ENCODE assay signal across 14 cellular contexts in genomic region chr1:183569141-183569540, GRCh38. TPM values are rescaled to one million over a fixed set of nuclear protein-coding genes. Genes with fewer than 3 reads are reported as not detected.
DNase-seq lines count a peak whose midpoint lies in the region; ATAC-seq and TF ChIP-seq lines count a peak whose summit lies in the region.
"Had no signal": no experiment of that assay in that cellular context is flagged by ENCODE, and none has a peak within 500 bp of the region (broad histone marks: within the 10 kb centered on the region; RNA-seq: fewer than 3 reads in every experiment).

No MANE protein-coding gene starts in this region.

- H3K4ac ChIP-seq in trophoblast cell (ENCODE audit: low read depth, low read length) = no peak overlapping the region

- H2AK5ac ChIP-seq in trophoblast cell (ENCODE audit: low read length) = no peak overlapping the region

- TF ChIP-seq POLR2A in Peyer's patch (IDR thresholded peaks at IDR 0.05) = no peak

- peaks cover 2 to 4% of the 10 kb centered on the region in 2 experiments for H3K36me3 ChIP-seq in trophoblast cell (ENCODE audit: control insufficient read depth in 1 of 2, insufficient read depth in 2 of 2, low read length in 2 of 2)
- H3K36me3 ChIP-seq in Peyer's patch = no peaks in the 10 kb centered on the region

- H4K8ac ChIP-seq in trophoblast cell (ENCODE audit: low read depth, low read length) = no peak overlapping the region

- intact Hi-C loops in activated CD4-positive, alpha-beta memory T cell treated with anti-CD3 and anti-CD28 coated beads for 36 hours (cut with micrococcal nuclease) = loop anchor here (1.0 kb wide), 2 partner anchors 11 to 21 kb away; partner anchors contain the start of gene NCF2

- no peak overlapping the region for H3K18ac ChIP-seq in trophoblast cell (ENCODE audit: low read length)

- no peak overlapping the region for H3K14ac ChIP-seq in trophoblast cell (ENCODE audit: low read length)

- peak; percentile 66 for DNase-seq in activated CD4-positive, alpha-beta memory T cell treated with anti-CD3 and anti-CD28 coated beads for 36 hours
- no peak for DNase-seq in activated CD4-positive, alpha-beta memory T cell treated with anti-CD3 and anti-CD28 coated beads, Interleukin-2, amount 10 ng/mL, durations not matched to agents 7 days and 5 days
- peak; percentile 54 for DNase-seq in HPDE6-E6E7 (ENCODE audit: extremely low spot score)
- peak; percentile 63 for DNase-seq in astrocyte of the hippocampus (ENCODE audit: low read depth, low spot score)
- DNase-seq in trophoblast cell = peak; percentile 37 to 73
- no peak for DNase-seq in Peyer's patch
- no peak for DNase-seq in NCI-H1417 (lab: John Stamatoyannopoulos, UW)
- DNase-seq: activated effector memory CD4-positive, alpha-beta T cell treated with Interleukin-2 at 50 U/mL for 16 hours; NCI-H1436 had no signal

- H2BK120ac ChIP-seq in trophoblast cell (ENCODE audit: insufficient read depth, low read length, poor library complexity) = no peak overlapping the region

- H3K9me3 ChIP-seq in trophoblast cell (ENCODE audit: insufficient read depth, low read depth, low read length) = no peaks in the 10 kb centered on the region
- H3K9me3 ChIP-seq in Peyer's patch = no peaks in the 10 kb centered on the region
- H3K9me3 ChIP-seq: testis had no signal

- H3K36me3 Mint-ChIP-seq in activated CD4-positive, alpha-beta memory T cell treated with anti-CD3 and anti-CD28 coated beads for 36 hours = peaks cover 3% of the 10 kb centered on the region
- H3K36me3 Mint-ChIP-seq in activated CD4-positive, alpha-beta memory T cell treated with anti-CD3 and anti-CD28 coated beads, Interleukin-2, amount 10 ng/mL, durations not matched to agents 7 days and 5 days (ENCODE audit: low read depth) = peaks cover 31% of the 10 kb centered on the region

- peak overlapping the region; percentile 69 for H3K27ac Mint-ChIP-seq in activated CD4-positive, alpha-beta memory T cell treated with anti-CD3 and anti-CD28 coated beads for 36 hours
- H3K27ac Mint-ChIP-seq in activated CD4-positive, alpha-beta memory T cell treated with anti-CD3 and anti-CD28 coated beads, Interleukin-2, amount 10 ng/mL, durations not matched to agents 7 days and 5 days = no peak overlapping the region

- H3K27me3 ChIP-seq in trophoblast cell (ENCODE audit: insufficient read depth, low read length) = no peaks in the 10 kb centered on the region
- H3K27me3 ChIP-seq in Peyer's patch = no peaks in the 10 kb centered on the region
- H3K27me3 ChIP-seq: testis had no signal

- H3K4me2 ChIP-seq in trophoblast cell (ENCODE audit: low read length) = no peak overlapping the region

- no peak overlapping the region for H4K91ac ChIP-seq in trophoblast cell (ENCODE audit: low read depth, low read length)

- H3K4me1 ChIP-seq in trophoblast cell (ENCODE audit: control insufficient read depth in 1 of 2, insufficient read depth in 2 of 2, low read length in 2 of 2) (peaks cover 7 to 18% of the 10 kb centered on the region in 2 experiments), Peyer's patch (peaks cover 0 to 8% (median 5%) of the 10 kb centered on the region in 4 donors)
- H3K4me1 ChIP-seq: parathyroid adenoma, testis had no signal

- no peak for TF ChIP-seq CTCF in Peyer's patch (IDR thresholded peaks at IDR 0.05)

- POLR2A ChIA-PET in activated CD4-positive, alpha-beta memory T cell treated with anti-CD3 and anti-CD28 coated beads for 36 hours (lab: Charles Lee) = interaction anchor here (0.5 to 1.4 kb wide), 5 partner anchors 11 to 731 kb away, joined by 3 to 4 read pairs (median 3); no protein-coding TSS in a partner anchor
- POLR2A ChIA-PET in activated CD4-positive, alpha-beta memory T cell treated with anti-CD3 and anti-CD28 coated beads, Interleukin-2, amount 10 ng/mL, durations not matched to agents 7 days and 5 days (lab: Charles Lee) = interaction anchor here (2.1 kb wide), 1 partner anchor 10 kb away, joined by 6 read pairs; no protein-coding TSS in a partner anchor

- no peak overlapping the region for H3K4me3 Mint-ChIP-seq in activated CD4-positive, alpha-beta memory T cell treated with anti-CD3 and anti-CD28 coated beads for 36 hours
- no peak overlapping the region for H3K4me3 Mint-ChIP-seq in activated CD4-positive, alpha-beta memory T cell treated with anti-CD3 and anti-CD28 coated beads, Interleukin-2, amount 10 ng/mL, durations not matched to agents 7 days and 5 days

- WGBS in trophoblast cell (ENCODE audit: extremely low coverage, insufficient coverage, insufficient read length) = no CpG with 5 or more reads among the region's 4 CpGs

- CTCF ChIA-PET in activated CD4-positive, alpha-beta memory T cell treated with anti-CD3 and anti-CD28 coated beads for 36 hours (lab: Charles Lee) = interaction anchor here (1.1 to 2.0 kb wide), 2 partner anchors 86 to 288 kb away, joined by 3 to 5 read pairs; no protein-coding TSS in a partner anchor
- CTCF ChIA-PET in activated CD4-positive, alpha-beta memory T cell treated with anti-CD3 and anti-CD28 coated beads, Interleukin-2, amount 10 ng/mL, durations not matched to agents 7 days and 5 days (lab: Charles Lee) = interaction anchor here (1.5 kb wide), 1 partner anchor 11 kb away, joined by 3 read pairs; no protein-coding TSS in a partner anchor

- H3K4me3 ChIP-seq in trophoblast cell (ENCODE audit: low read depth, low read length) (no peak overlapping the region), Peyer's patch (no peak overlapping the region)
- H3K4me3 ChIP-seq: coronary artery, lung, testis had no signal

- H3K27ac ChIP-seq in trophoblast cell (ENCODE audit: low read depth, low read length) (peak overlapping the region; percentile 59), Peyer's patch (no peak overlapping the region)
- H3K27ac ChIP-seq: parathyroid adenoma, testis had no signal

- H3K79me1 ChIP-seq in trophoblast cell (ENCODE audit: low read length) = peaks cover 12% of the 10 kb centered on the region

- H4K12ac ChIP-seq in trophoblast cell (ENCODE audit: low read depth, low read length) = no peak overlapping the region

- H3K79me2 ChIP-seq in trophoblast cell (ENCODE audit: control insufficient read depth, insufficient read depth, low read length, poor library complexity) = no peaks in the 10 kb centered on the region
- H3K79me2 ChIP-seq: parathyroid adenoma had no signal

- H3K27me3 Mint-ChIP-seq in activated CD4-positive, alpha-beta memory T cell treated with anti-CD3 and anti-CD28 coated beads for 36 hours = no peaks in the 10 kb centered on the region
- no peaks in the 10 kb centered on the region for H3K27me3 Mint-ChIP-seq in activated CD4-positive, alpha-beta memory T cell treated with anti-CD3 and anti-CD28 coated beads, Interleukin-2, amount 10 ng/mL, durations not matched to agents 7 days and 5 days

- peaks cover 22% of the 10 kb centered on the region for H3K4me1 Mint-ChIP-seq in activated CD4-positive, alpha-beta memory T cell treated with anti-CD3 and anti-CD28 coated beads for 36 hours (ENCODE audit: low read depth)
- H3K4me1 Mint-ChIP-seq in activated CD4-positive, alpha-beta memory T cell treated with anti-CD3 and anti-CD28 coated beads, Interleukin-2, amount 10 ng/mL, durations not matched to agents 7 days and 5 days = peaks cover 12% of the 10 kb centered on the region

- no peak overlapping the region for H2AFZ ChIP-seq in trophoblast cell (ENCODE audit: insufficient read depth, low read length, poor library complexity)
- H2AFZ ChIP-seq: parathyroid adenoma had no signal

- no peak overlapping the region for H3K23ac ChIP-seq in trophoblast cell (ENCODE audit: low read length)

- no peak for ATAC-seq in GM18909 (IDR thresholded peaks at IDR 0.05; ENCODE audit: poor library complexity, unreplicated experiment)

- no peak overlapping the region for H2BK12ac ChIP-seq in trophoblast cell (ENCODE audit: low read length)

- no peak overlapping the region for H2BK5ac ChIP-seq in trophoblast cell (ENCODE audit: low read depth, low read length, poor library complexity)

- no peak overlapping the region for H3K9ac ChIP-seq in trophoblast cell (ENCODE audit: low read length)
- H3K9ac ChIP-seq: parathyroid adenoma had no signal

- no peaks in the 10 kb centered on the region for H3K9me3 Mint-ChIP-seq in activated CD4-positive, alpha-beta memory T cell treated with anti-CD3 and anti-CD28 coated beads for 36 hours
- H3K9me3 Mint-ChIP-seq in activated CD4-positive, alpha-beta memory T cell treated with anti-CD3 and anti-CD28 coated beads, Interleukin-2, amount 10 ng/mL, durations not matched to agents 7 days and 5 days = no peaks in the 10 kb centered on the region

RNA-seq across cellular contexts. Expression of gene NCF2, which starts 21.1 kb away (rescaled TPM):
- total RNA-seq in activated CD4-positive, alpha-beta memory T cell treated with anti-CD3 and anti-CD28 coated beads for 36 hours = 1 to 10 TPM; 6.6 to 7.7 TPM
- 10 to 100 TPM; 21.5 to 23.0 TPM for total RNA-seq in activated CD4-positive, alpha-beta memory T cell treated with anti-CD3 and anti-CD28 coated beads, Interleukin-2, amount 10 ng/mL, durations not matched to agents 7 days and 5 days
- polyA plus RNA-seq in trophoblast cell (2013) = 3.5 and 3.8 TPM in 2 replicates
- total RNA-seq in Peyer's patch = 10 to 100 TPM in 1 of 4 donors, 1 to 10 TPM in 3; 1.6 to 13.2 (median 5.6) TPM

Comparison
In these comparisons a context has a peak if more than half of its experiments do, and no peak if none do; other contexts are left out.
1. DNase-seq: peak in activated CD4-positive, alpha-beta memory T cell treated with anti-CD3 and anti-CD28 coated beads for 36 hours (single experiment), HPDE6-E6E7 (single experiment), astrocyte of the hippocampus (single experiment) and trophoblast cell (2 of 2); none in activated CD4-positive, alpha-beta memory T cell treated with anti-CD3 and anti-CD28 coated beads, Interleukin-2, amount 10 ng/mL, durations not matched to agents 7 days and 5 days (single experiment), Peyer's patch (0 of 3) and NCI-H1417 (0 of 3).